In genomic region chr14:66735853-66736252, GRCh38 we compare ENCODE assay signal across 23 cellular contexts.
A peak's percentile ranks its signal among the peaks of the same experiment; 100 is the strongest.
DNase-seq lines count a peak whose midpoint lies in the region; FAIRE-seq and TF ChIP-seq lines count a peak whose summit lies in the region.
"Had no signal": no experiment of that assay in that cellular context is flagged by ENCODE, and none has a peak within 500 bp of the region (broad histone marks: within the 10 kb centered on the region; RNA-seq: fewer than 3 reads in every experiment).

No MANE protein-coding gene starts in this region.

- DNase-seq in HTR-8/SVneo (ENCODE audit: insufficient read length, low spot score), result no peak
- DNase-seq in foreskin melanocyte, result peak; percentile 10
- DNase-seq in activated CD4-positive, alpha-beta T cell treated with anti-CD3 and anti-CD28 coated beads, Interleukin-2, amount 50 U/mL, for 4 hours, result no peak
- DNase-seq in type B pancreatic cell (ENCODE audit: extremely low spot score, unreplicated experiment), result no peak
- no peak for DNase-seq in immature natural killer cell
- DNase-seq: 8988T; ACHN; BE2C; C1 segment of cervical spinal cord; CD4-positive, alpha-beta memory T cell; CD4-positive, CD25-positive, alpha-beta regulatory T cell; CD8-positive, alpha-beta memory T cell; COR-L47; DMS 273 treated with DMSO at 0.1 percent for 48 hours; DMS153; DMS53; DMS79; DND-41; EL; GF-D8 had no signal

- H3K36me3 Mint-ChIP-seq in type B pancreatic cell, result peaks cover 4% of the 10 kb centered on the region
- peaks cover 6 to 32% (median 27%) of the 10 kb centered on the region in 3 donors for H3K36me3 Mint-ChIP-seq in immature natural killer cell
- H3K36me3 Mint-ChIP-seq: CD14-positive monocyte had no signal

- H3K4me1 Mint-ChIP-seq in type B pancreatic cell (ENCODE audit: unreplicated experiment) (no peaks in the 10 kb centered on the region), immature natural killer cell (no peaks in the 10 kb centered on the region)
- H3K4me1 Mint-ChIP-seq: CD14-positive monocyte; CD8-positive, alpha-beta memory T cell had no signal

- H3K9me3 Mint-ChIP-seq in type B pancreatic cell (peaks cover 10% of the 10 kb centered on the region), immature natural killer cell (peaks cover 11 to 34% (median 25%) of the 10 kb centered on the region in 6 donors)

- H3K27ac Mint-ChIP-seq in type B pancreatic cell (no peak overlapping the region), immature natural killer cell (no peak overlapping the region)
- H3K27ac Mint-ChIP-seq: CD14-positive monocyte; CD4-positive, CD25-positive, alpha-beta regulatory T cell; CD8-positive, alpha-beta memory T cell had no signal

- H3K27me3 Mint-ChIP-seq in type B pancreatic cell, result no peaks in the 10 kb centered on the region
- H3K27me3 Mint-ChIP-seq in immature natural killer cell (ENCODE audit: low read depth in 3 of 3), result peaks cover 0 to 4% (median 3%) of the 10 kb centered on the region in 3 donors
- H3K27me3 Mint-ChIP-seq: CD4-positive, alpha-beta memory T cell; CD4-positive, CD25-positive, alpha-beta regulatory T cell had no signal

- FAIRE-seq in HTR-8/SVneo (lab: Jason Lieb, UNC), result peak; percentile 40
- FAIRE-seq: GM12891, GM19239 had no signal

- TF ChIP-seq CTCF in type B pancreatic cell (conservative IDR thresholded peaks at IDR 0.05), result no peak

- H3K4me3 Mint-ChIP-seq in type B pancreatic cell, result no peak overlapping the region
- H3K4me3 Mint-ChIP-seq in immature natural killer cell, result no peak overlapping the region
- H3K4me3 Mint-ChIP-seq: CD14-positive monocyte; CD4-positive, alpha-beta memory T cell; CD4-positive, CD25-positive, alpha-beta regulatory T cell; CD8-positive, alpha-beta memory T cell had no signal
